ENCODE assay signal across 8 cellular contexts in genomic region chr7:79420464-79420863, GRCh38. TPM values are rescaled to one million over a fixed set of nuclear protein-coding genes. Genes with fewer than 3 reads are reported as not detected.
A peak's percentile ranks its signal among the peaks of the same experiment; 100 is the strongest.
DNase-seq lines count a peak whose midpoint lies in the region; ATAC-seq and TF ChIP-seq lines count a peak whose summit lies in the region.

No MANE protein-coding gene starts in this region.

- TF ChIP-seq CTCF in HEK293 (tag by site-specific recombination; IDR thresholded peaks at IDR 0.05) (no peak), foreskin fibroblast (IDR thresholded peaks at IDR 0.05; ENCODE audit: low read depth, low read length) (no peak)

- no peaks in the 10 kb centered on the region for H3K36me3 ChIP-seq in HEK293 (ENCODE audit: control insufficient read depth in 2 of 2, insufficient read depth in 1 of 2, low read length in 2 of 2)

- DNase-seq in foreskin fibroblast (peak; percentile 93 to 96), sciatic nerve (ENCODE audit: low spot score) (no peak), hippocampal formation (lab: John Stamatoyannopoulos, UW) (no peak)
- DNase-seq in activated CD4-positive, CD25-positive, alpha-beta regulatory T cell (lab: John Stamatoyannopoulos, UW), result no peak
- no peak for DNase-seq in activated CD4-positive, alpha-beta T cell treated with anti-CD3 and anti-CD28 coated beads, Interleukin-2, amount 50 U/mL, for 1 hour

- CTCF ChIA-PET in HEK293 (lab: Yijun Ruan, JAX), result interaction anchor here (0.5 kb wide), 1 partner anchor 618 kb away, joined by 3 read pairs; no protein-coding TSS in a partner anchor

- POLR2A ChIA-PET in HEK293 (lab: Yijun Ruan, JAX), result no interaction called here

- H3K4me1 ChIP-seq in HEK293 (ENCODE audit: control insufficient read depth, insufficient read depth, low read length), result peaks cover 12% of the 10 kb centered on the region

- H3K4me3 ChIP-seq in HEK293 (ENCODE audit: low read depth, low read length) (no peak overlapping the region), foreskin fibroblast (ENCODE audit: low read depth in 1 of 2, low read length in 2 of 2) (no peak overlapping the region)

- ATAC-seq in SK-N-SH treated with all-trans-retinoic acid at 6 μM for 48 hours, result peak; percentile 85
- ATAC-seq in sciatic nerve, result peak; percentile 88
- ATAC-seq in HG03159 (IDR thresholded peaks at IDR 0.05; ENCODE audit: unreplicated experiment), result no peak

- no peaks in the 10 kb centered on the region for H3K9me3 ChIP-seq in HEK293 (ENCODE audit: control insufficient read depth, insufficient read depth, low read depth, low read length)

- H3K27ac ChIP-seq in HEK293 (ENCODE audit: extremely low read depth, low read depth, low read length), result no peak overlapping the region

- intact Hi-C loops in sciatic nerve (cut with DNase I), result no loop called here

TF ChIP-seq in HEK293, 187 proteins besides CTCF, POLR2A, EP300 and RAD21 (continues in another document):
- TF ChIP-seq ZNF366 (tag by site-specific recombination; conservative IDR thresholded peaks at IDR 0.05) (peak; percentile 69), IKZF3 (tag by site-specific recombination; IDR thresholded peaks at IDR 0.05) (peak; percentile 25; the same call in 1 of the 2 replicates), ZNF560 (tag by site-specific recombination; IDR thresholded peaks at IDR 0.05; ENCODE audit: borderline replicate concordance) (no peak), ZNF292 (tag by site-specific recombination; IDR thresholded peaks at IDR 0.05; ENCODE audit: borderline replicate concordance, low read depth) (no peak), ZEB2 (tag by site-specific recombination; IDR thresholded peaks at IDR 0.05) (peak; percentile 87; the same call in 1 of the 2 replicates), TSHZ1 (tag by site-specific recombination; IDR thresholded peaks at IDR 0.05; ENCODE audit: borderline replicate concordance) (0 out of 2 replicates have a peak, but pooled peaks have one; percentile 42), TRIM28 (IDR thresholded peaks at IDR 0.05; ENCODE audit: borderline replicate concordance, low read length) (peak; percentile 42; the same call in 1 of the 2 replicates), ZXDB (tag by site-specific recombination; IDR thresholded peaks at IDR 0.05) (0 out of 2 replicates have a peak, but pooled peaks have one; percentile 33), ZNF211 (tag by site-specific recombination; IDR thresholded peaks at IDR 0.05; ENCODE audit: low read depth) (no peak), ZNF24 (tag by site-specific recombination; IDR thresholded peaks at IDR 0.05) (peak; percentile 62; the same call in 1 of the 2 replicates), ZNF629 (tag by site-specific recombination; IDR thresholded peaks at IDR 0.05) (peak; percentile 96), WT1 (tag by site-specific recombination; IDR thresholded peaks at IDR 0.05) (0 out of 2 replicates have a peak, but pooled peaks have one; percentile 16), ZNF10 (tag by site-specific recombination; IDR thresholded peaks at IDR 0.05) (peak; percentile 74), SP7 (tag by site-specific recombination; IDR thresholded peaks at IDR 0.05) (peak; percentile 84)

TF ChIP-seq in SK-N-SH treated with all-trans-retinoic acid at 6 μM for 48 hours, 23 proteins besides CTCF, POLR2A, EP300 and RAD21:
- TF ChIP-seq CREB5 (CRISPR knock-in tag; IDR thresholded peaks at IDR 0.05; ENCODE audit: low read depth), result no peak
- 0 out of 2 replicates have a peak, but pooled peaks have one; percentile 13 for TF ChIP-seq ZC3H10 (CRISPR knock-in tag; IDR thresholded peaks at IDR 0.05)
- no peak for TF ChIP-seq SNAI2 (CRISPR knock-in tag; IDR thresholded peaks at IDR 0.05)
- peak; percentile 60 for TF ChIP-seq ISL1 (CRISPR knock-in tag; IDR thresholded peaks at IDR 0.05)
- TF ChIP-seq TCF4 (CRISPR knock-in tag; IDR thresholded peaks at IDR 0.05; ENCODE audit: borderline replicate concordance), result no peak

RNA-seq across cellular contexts. Expression of gene MAGI2, which starts 33.0 kb away (rescaled TPM):
- 51.3 TPM for total RNA-seq in sciatic nerve

Comparison
In these comparisons a context has a peak if more than half of its experiments do, and no peak if none do; other contexts are left out.
1. DNase-seq: peak in foreskin fibroblast (2 of 2); none in sciatic nerve (single experiment), activated CD4-positive, CD25-positive, alpha-beta regulatory T cell (0 of 4), hippocampal formation (0 of 2) and activated CD4-positive, alpha-beta T cell treated with anti-CD3 and anti-CD28 coated beads, Interleukin-2, amount 50 U/mL, for 1 hour (single experiment).